ENCODE assay signal across 8 cellular contexts in genomic region chr7:5898480-5899224, GRCh38. TPM values are rescaled to one million over a fixed set of nuclear protein-coding genes. Genes with fewer than 3 reads are reported as not detected.
A peak's percentile ranks its signal among the peaks of the same experiment; 100 is the strongest.
DNase-seq lines count a peak whose midpoint lies in the region; ATAC-seq and TF ChIP-seq lines count a peak whose summit lies in the region.
"Not testable (repeated sequence)": the region's sequence is repeated elsewhere in the genome, so short reads cannot be mapped to it uniquely, and the experiment has no call there.

TSS of gene CCZ1 (plus strand) at chr7:5898733. CDS start at chr7:5898800, 67 bp downstream.

- DNase-seq in NAMALWA (ENCODE audit: low spot score), result peak; percentile 65
- peak; percentile 59 to 64 (median 62) for DNase-seq in T-helper 17 cell
- DNase-seq in adrenal gland, result peak; percentile 37 to 79 (median 66)
- peak; percentile 30 to 81 (median 71) for DNase-seq in heart left ventricle
- peak; percentile 43 for DNase-seq in progenitor cell of endocrine pancreas (ENCODE audit: low spot score, unreplicated experiment)
- DNase-seq in tibial artery, result peak; percentile 29 to 72

- TF ChIP-seq CTCF in GM12875 (IDR thresholded peaks at IDR 0.05; ENCODE audit: borderline replicate concordance, insufficient read depth, low read depth, low read length) (peak; percentile 30; the same call in 1 of the 2 replicates), adrenal gland (IDR thresholded peaks at IDR 0.05) (peak in 1 of 6 experiments; percentile 12), heart left ventricle (IDR thresholded peaks at IDR 0.05) (peak in 7 of 12 donors; percentile 5 to 46 (median 27)), progenitor cell of endocrine pancreas (IDR thresholded peaks at IDR 0.05; ENCODE audit: unreplicated experiment) (peak; percentile 31)
- TF ChIP-seq CTCF in tibial artery (IDR thresholded peaks at IDR 0.05), result not testable (repeated sequence)

- not testable (repeated sequence) for H3K9me3 Mint-ChIP-seq in progenitor cell of endocrine pancreas (ENCODE audit: low read depth)

- not testable (repeated sequence) for H3K9me3 ChIP-seq in T-helper 17 cell (ENCODE audit: control insufficient read depth, low read length, poor library complexity, severe bottlenecking); adrenal gland (replicated peaks in 1 of 3); heart left ventricle; tibial artery

- H3K27me3 Mint-ChIP-seq in T-helper 17 cell, progenitor cell of endocrine pancreas: not testable (repeated sequence)

- peak; percentile 83 for ATAC-seq in HG02571 (IDR thresholded peaks at IDR 0.05; ENCODE audit: unreplicated experiment)
- ATAC-seq in T-helper 17 cell, result peak; percentile 94
- ATAC-seq in heart left ventricle, result peak; percentile 83 to 98 (median 94)

- not testable (repeated sequence) for H3K4me1 Mint-ChIP-seq in T-helper 17 cell; progenitor cell of endocrine pancreas (ENCODE audit: low read depth)

- H3K4me3 Mint-ChIP-seq in T-helper 17 cell, result peak within 1 kb of the TSS; percentile 91
- peak within 1 kb of the TSS; percentile 79 for H3K4me3 Mint-ChIP-seq in progenitor cell of endocrine pancreas (ENCODE audit: low read depth)

- intact Hi-C loops in adrenal gland (cut with DNase I); heart left ventricle (cut with DNase I); tibial artery (cut with DNase I; ENCODE audit: low total_unique reads): not testable (repeated sequence)

- H3K27ac ChIP-seq in adrenal gland, result peak within 1 kb of the TSS in 3 of 5 donors; percentile 32 to 56 (median 38)
- peak within 1 kb of the TSS in 11 of 12 donors; percentile 43 to 68 (median 60) for H3K27ac ChIP-seq in heart left ventricle
- peak within 1 kb of the TSS; percentile 61 to 71 for H3K27ac ChIP-seq in tibial artery

- peak within 1 kb of the TSS; percentile 78 for H3K27ac Mint-ChIP-seq in T-helper 17 cell
- peak within 1 kb of the TSS; percentile 92 for H3K27ac Mint-ChIP-seq in progenitor cell of endocrine pancreas

- not testable (repeated sequence) for H3K36me3 Mint-ChIP-seq in T-helper 17 cell (ENCODE audit: low read depth); progenitor cell of endocrine pancreas (ENCODE audit: insufficient read depth)

- H3K36me3 ChIP-seq in adrenal gland (replicated peaks in 1 of 2); tibial artery: not testable (repeated sequence)
- H3K36me3 ChIP-seq in heart left ventricle, result peaks cover 0 to 19% (median 12%) of the 10 kb centered on the region in 9 donors

- H3K27me3 ChIP-seq in adrenal gland, heart left ventricle, tibial artery: not testable (repeated sequence)

- WGBS in adrenal gland, 4 donors, result 0 to 1% (median 1%) methylated on average over 12 to 21 of the region's 64 CpGs; no CpG with 5 or more reads in 1 of the 4 donors
- WGBS in heart left ventricle, 4 donors, result 0 to 1% (median 0%) methylated on average over 12 to 22 of the region's 64 CpGs

- H3K4me1 ChIP-seq in adrenal gland (replicated peaks in 1 of 2); heart left ventricle: not testable (repeated sequence)
- H3K4me1 ChIP-seq in tibial artery, result peaks cover 0 to 12% (median 0%) of the 10 kb centered on the region in 4 donors

- TF ChIP-seq POLR2A in adrenal gland (IDR thresholded peaks at IDR 0.05); heart left ventricle (IDR thresholded peaks at IDR 0.05): not testable (repeated sequence)

- peak within 1 kb of the TSS; percentile 37 for H3K4me3 ChIP-seq in GM12875 (ENCODE audit: low read depth, low read length)
- peak within 1 kb of the TSS in 2 of 4 donors; percentile 9 to 63 for H3K4me3 ChIP-seq in adrenal gland
- peak within 1 kb of the TSS in 11 of 12 donors; percentile 43 to 76 (median 57) for H3K4me3 ChIP-seq in heart left ventricle
- H3K4me3 ChIP-seq in tibial artery, result peak within 1 kb of the TSS; percentile 53 to 57

RNA-seq across cellular contexts. Expression of gene CCZ1, which starts in this region (rescaled TPM):
- total RNA-seq in T-helper 17 cell (10 to 100 TPM; 84.4 to 84.6 TPM), adrenal gland (100 to 1,000 TPM in 4 of 8 donors, 10 to 100 TPM in 4; 76.5 to 140 (median 99.2) TPM), heart left ventricle (10 to 100 TPM; 31.7 to 64.4 (median 52.1) TPM), progenitor cell of endocrine pancreas (103 and 110 TPM in 2 replicates)
- polyA plus RNA-seq in adrenal gland (100 to 1,000 TPM in 1 of 3 donors, 10 to 100 TPM in 2; 49.2 to 132 (median 76.0) TPM), heart left ventricle (10 to 100 TPM; 24.0 to 58.5 TPM)
